In genomic region chr5:165076686-165077085, GRCh38 we compare ENCODE assay signal across 17 cellular contexts.
"Had no signal": no experiment of that assay in that cellular context is flagged by ENCODE, and none has a peak within 500 bp of the region (broad histone marks: within the 10 kb centered on the region; RNA-seq: fewer than 3 reads in every experiment).

No MANE protein-coding gene starts in this region.

- H3K9me3 ChIP-seq: body of pancreas, sigmoid colon, thoracic aorta, upper lobe of left lung had no signal

- DNase-seq: activated CD4-positive, alpha-beta memory T cell treated with anti-CD3 and anti-CD28 coated beads, Interleukin-2, amount 10 ng/mL, durations not matched to agents 7 days and 5 days; activated CD4-positive, alpha-beta T cell treated with anti-CD3 and anti-CD28 coated beads for 36 hours; activated CD8-positive, alpha-beta memory T cell treated with anti-CD3 and anti-CD28 coated beads, Interleukin-2, amount 10 ng/mL, durations not matched to agents 7 days and 5 days; amniotic stem cell; body of pancreas; effector memory CD8-positive, alpha-beta T cell; foreskin fibroblast; hypothalamus; midbrain; nephron progenitor cell; nucleus accumbens; sigmoid colon; stimulated activated naive B cell treated with anti-CD40 and anti-IgM and Interleukin-4, amounts not matched to agents 10 μg/mL and 1 μg/mL and 100 μg/mL, for 72 hours; upper lobe of left lung had no signal

- H3K27me3 ChIP-seq: body of pancreas, sigmoid colon, upper lobe of left lung had no signal

- FAIRE-seq: keratinocyte had no signal

- H3K4me1 ChIP-seq: body of pancreas, sigmoid colon, upper lobe of left lung had no signal

- H3K4me3 ChIP-seq: body of pancreas, lung, sigmoid colon, thoracic aorta, upper lobe of left lung had no signal

- H3K36me3 ChIP-seq: sigmoid colon, thoracic aorta, upper lobe of left lung had no signal

- H3K27ac ChIP-seq: body of pancreas, sigmoid colon, thoracic aorta, upper lobe of left lung had no signal
